21 cellular contexts compared by ENCODE assay signal in the genomic region with DNA sequence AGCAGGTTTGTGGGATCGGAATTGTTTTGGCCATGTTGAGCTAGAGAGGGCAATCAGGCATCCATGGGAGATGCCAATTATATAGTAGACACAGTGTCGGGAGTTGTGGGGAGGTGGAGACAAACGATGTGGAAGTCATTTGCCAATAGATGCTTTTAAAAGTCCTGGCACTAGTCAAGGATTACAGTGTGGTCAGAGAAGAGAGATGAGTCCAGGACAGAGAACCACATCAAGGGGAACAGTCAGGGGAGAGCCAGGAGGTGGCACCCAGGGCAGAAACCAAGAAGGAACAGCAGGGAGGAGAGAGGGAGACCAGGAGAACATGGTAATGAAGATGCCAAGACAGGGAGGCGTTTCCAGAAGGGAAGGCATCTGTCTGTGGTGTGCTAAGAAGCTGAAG.
"Had no signal": no experiment of that assay in that cellular context is flagged by ENCODE, and none has a peak within 500 bp of the region (broad histone marks: within the 10 kb centered on the region; RNA-seq: fewer than 3 reads in every experiment).

No MANE protein-coding gene starts in this region.

- H3K9ac ChIP-seq: neural progenitor cell had no signal

- H3K9me3 ChIP-seq: body of pancreas, ovary, right lobe of liver, thoracic aorta had no signal

- H3K4me3 ChIP-seq: body of pancreas, coronary artery, neural progenitor cell, ovary, right lobe of liver, spleen, thoracic aorta had no signal

- H3K4me3 Mint-ChIP-seq: activated naive CD8-positive, alpha-beta T cell treated with anti-CD3 and anti-CD28 coated beads for 36 hours; activated T-cell treated with anti-CD3 and anti-CD28 coated beads, Interleukin-2, amount 50 U/mL, for 24 hours; neural progenitor cell had no signal

- H3K27me3 ChIP-seq: body of pancreas, neural progenitor cell, ovary, right lobe of liver, spleen had no signal

- H2AFZ ChIP-seq: neural progenitor cell had no signal

- H3K36me3 ChIP-seq: neural progenitor cell, ovary, right lobe of liver, spleen, thoracic aorta had no signal

- H3K27me3 Mint-ChIP-seq: activated naive CD8-positive, alpha-beta T cell treated with anti-CD3 and anti-CD28 coated beads for 36 hours; activated T-cell treated with anti-CD3 and anti-CD28 coated beads, Interleukin-2, amount 50 U/mL, for 24 hours had no signal

- H3K4me1 ChIP-seq: body of pancreas, right lobe of liver had no signal

- H3K27ac Mint-ChIP-seq: activated naive CD8-positive, alpha-beta T cell treated with anti-CD3 and anti-CD28 coated beads for 36 hours; activated T-cell treated with anti-CD3 and anti-CD28 coated beads, Interleukin-2, amount 50 U/mL, for 24 hours; neural progenitor cell had no signal

- H3K27ac ChIP-seq: body of pancreas, coronary artery, neural progenitor cell, ovary, right lobe of liver, spleen, thoracic aorta, VCaP had no signal

- ATAC-seq: body of pancreas, right lobe of liver had no signal

- H3K4me2 ChIP-seq: neural progenitor cell had no signal

- DNase-seq: activated CD4-positive, alpha-beta T cell treated with anti-CD3 and anti-CD28 coated beads, Interleukin-2, amount 50 U/mL, for 48 hours; activated effector memory CD4-positive, alpha-beta T cell treated with Interleukin-2 at 50 U/mL for 16 hours; activated naive CD8-positive, alpha-beta T cell treated with anti-CD3 and anti-CD28 coated beads for 36 hours; activated T-cell treated with anti-CD3 and anti-CD28 coated beads, Interleukin-2, amount 50 U/mL, for 24 hours; amygdala; body of pancreas; caudate nucleus; effector memory CD4-positive, alpha-beta T cell; foreskin fibroblast; glutamatergic neuron; hypothalamus; kidney glomerular epithelial cell; mesenchymal stem cell; ovary; right lobe of liver; spleen; T-helper 1 cell had no signal
